Comparison of ENCODE assay signal across 8 cellular contexts in genomic region chr19:54448774-54449700, GRCh38. TPM values are rescaled to one million over a fixed set of nuclear protein-coding genes. Genes with fewer than 3 reads are reported as not detected.
A peak's percentile ranks its signal among the peaks of the same experiment; 100 is the strongest.
DNase-seq lines count a peak whose midpoint lies in the region; TF ChIP-seq lines count a peak whose summit lies in the region.

TSS of gene LENG8 (plus strand) at chr19:54449199. CDS start at chr19:54451345, 2,146 bp downstream.

- CTCF ChIA-PET in activated naive CD4-positive, alpha-beta T cell treated with anti-CD3 and anti-CD28 coated beads, Interleukin-2, amount 10 ng/mL, durations not matched to agents 7 days and 5 days (lab: Charles Lee), result interaction anchor here (0.6 to 3.3 kb wide), 2 partner anchors 10 to 587 kb away, joined by 3 to 13 read pairs; no protein-coding TSS in a partner anchor

- peak; percentile 85 for DNase-seq in GM04503 (ENCODE audit: low read depth)
- DNase-seq in HFFc6, result peak; percentile 97
- peak; percentile 96 for DNase-seq in NB4 (ENCODE audit: low read depth)
- peak; percentile 94 for DNase-seq in SK-N-MC (ENCODE audit: low read depth, low spot score)
- DNase-seq in activated naive CD4-positive, alpha-beta T cell treated with anti-CD3 and anti-CD28 coated beads, Interleukin-2, amount 10 ng/mL, durations not matched to agents 7 days and 5 days, result peak; percentile 98
- peak; percentile 98 for DNase-seq in germinal center (ENCODE audit: low spot score)
- peak; percentile 96 for DNase-seq in occipital lobe (lab: John Stamatoyannopoulos, UW)

- peak within 1 kb of the TSS; percentile 97 for H3K4me3 Mint-ChIP-seq in HFFc6
- peak within 1 kb of the TSS; percentile 99 for H3K4me3 Mint-ChIP-seq in activated naive CD4-positive, alpha-beta T cell treated with anti-CD3 and anti-CD28 coated beads, Interleukin-2, amount 10 ng/mL, durations not matched to agents 7 days and 5 days

- H3K4me3 ChIP-seq in NB4 (ENCODE audit: low read depth, low read length) (peak within 1 kb of the TSS; percentile 94), SK-N-MC (peak within 1 kb of the TSS; percentile 85)

- H3K27ac ChIP-seq in SK-N-MC, result peak within 1 kb of the TSS; percentile 88
- H3K27ac ChIP-seq in temporal lobe (ENCODE audit: low read depth, low read length), result peak within 1 kb of the TSS; percentile 81

- peaks cover 44% of the 10 kb centered on the region for H3K36me3 ChIP-seq in SK-N-MC (ENCODE audit: insufficient read depth, low read length)

- peaks cover 47% of the 10 kb centered on the region for H3K36me3 Mint-ChIP-seq in HFFc6 (ENCODE audit: low read depth)
- peaks cover 56% of the 10 kb centered on the region for H3K36me3 Mint-ChIP-seq in activated naive CD4-positive, alpha-beta T cell treated with anti-CD3 and anti-CD28 coated beads, Interleukin-2, amount 10 ng/mL, durations not matched to agents 7 days and 5 days

- peaks cover 38% of the 10 kb centered on the region for H3K4me1 Mint-ChIP-seq in HFFc6 (ENCODE audit: low read depth)
- peaks cover 43% of the 10 kb centered on the region for H3K4me1 Mint-ChIP-seq in activated naive CD4-positive, alpha-beta T cell treated with anti-CD3 and anti-CD28 coated beads, Interleukin-2, amount 10 ng/mL, durations not matched to agents 7 days and 5 days

- no peak for TF ChIP-seq CTCF in HFFc6 (IDR thresholded peaks at IDR 0.05)
- TF ChIP-seq CTCF in NB4 (IDR thresholded peaks at IDR 0.05; ENCODE audit: low read depth, low read length), result no peak

- H3K27me3 Mint-ChIP-seq in HFFc6 (ENCODE audit: insufficient read depth), result peaks cover 8% of the 10 kb centered on the region
- no peaks in the 10 kb centered on the region for H3K27me3 Mint-ChIP-seq in activated naive CD4-positive, alpha-beta T cell treated with anti-CD3 and anti-CD28 coated beads, Interleukin-2, amount 10 ng/mL, durations not matched to agents 7 days and 5 days

- H3K9me3 Mint-ChIP-seq in HFFc6, result no peaks in the 10 kb centered on the region
- H3K9me3 Mint-ChIP-seq in activated naive CD4-positive, alpha-beta T cell treated with anti-CD3 and anti-CD28 coated beads, Interleukin-2, amount 10 ng/mL, durations not matched to agents 7 days and 5 days, result no peaks in the 10 kb centered on the region

- H3K27ac Mint-ChIP-seq in HFFc6, result peak within 1 kb of the TSS; percentile 99
- peak within 1 kb of the TSS; percentile 96 for H3K27ac Mint-ChIP-seq in activated naive CD4-positive, alpha-beta T cell treated with anti-CD3 and anti-CD28 coated beads, Interleukin-2, amount 10 ng/mL, durations not matched to agents 7 days and 5 days

- no peaks in the 10 kb centered on the region for H3K9me3 ChIP-seq in SK-N-MC (ENCODE audit: low read depth, low read length)

- TF ChIP-seq POLR2A in NB4 (IDR thresholded peaks at IDR 0.05; ENCODE audit: extremely low read depth, insufficient read length), result peak; percentile 88

- H3K9ac ChIP-seq in SK-N-MC (ENCODE audit: insufficient read length), result peak within 1 kb of the TSS; percentile 90

RNA-seq across cellular contexts. Expression of gene LENG8, which starts in this region (rescaled TPM):
- 10 to 100 TPM; 70.7 to 76.5 (median 74.0) TPM for total RNA-seq in HFFc6 (2021; fragmentation: NEBNext Ultra II Directional; extraction: Animal tissue kit (Norgen Biotek cat#: 25700))
- total RNA-seq in occipital lobe (14.5 TPM), temporal lobe (22.6 TPM)

Comparison
In these comparisons a context has a peak if more than half of its experiments do, and no peak if none do; other contexts are left out.
1. Peak in every context shown above with its lines: DNase-seq, H3K4me3 ChIP-seq and H3K27ac ChIP-seq.